Comparison of ENCODE assay signal across 13 cellular contexts in genomic region chr6:163780993-163781392, GRCh38.
DNase-seq lines count a peak whose midpoint lies in the region; ATAC-seq and TF ChIP-seq lines count a peak whose summit lies in the region.
"Had no signal": no experiment of that assay in that cellular context is flagged by ENCODE, and none has a peak within 500 bp of the region (broad histone marks: within the 10 kb centered on the region; RNA-seq: fewer than 3 reads in every experiment).

No MANE protein-coding gene starts in this region.

- H3K27me3 ChIP-seq in BE2C = no peaks in the 10 kb centered on the region
- H3K27me3 ChIP-seq in neural progenitor cell = no peaks in the 10 kb centered on the region
- no peaks in the 10 kb centered on the region for H3K27me3 ChIP-seq in A673 (replicated peaks; ENCODE audit: insufficient read depth, low read depth, low read length, poor library complexity)
- H3K27me3 ChIP-seq: esophagus squamous epithelium had no signal

- BruUV-seq in A673 (replicated peaks; lab: Mats Ljungman, UMichigan) (no TSS peak), MCF 10A (replicated peaks; lab: Mats Ljungman, UMichigan) (no TSS peak)

- peaks cover 36% of the 10 kb centered on the region for H3K4me1 Mint-ChIP-seq in neural progenitor cell
- peaks cover 11% of the 10 kb centered on the region for H3K4me1 Mint-ChIP-seq in MCF 10A (ENCODE audit: insufficient read depth, unreplicated experiment)

- H3F3A ChIP-seq in neural progenitor cell (ENCODE audit: low read depth) = peaks cover 3% of the 10 kb centered on the region

- peaks cover 3% of the 10 kb centered on the region for H3K9me3 Mint-ChIP-seq in neural progenitor cell
- no peaks in the 10 kb centered on the region for H3K9me3 Mint-ChIP-seq in MCF 10A (ENCODE audit: unreplicated experiment)

- intact Hi-C loops in A673 (cut with micrococcal nuclease; ENCODE audit: unreplicated experiment) (no loop called here), MCF 10A (cut with micrococcal nuclease) (no loop called here)

- peaks cover 10% of the 10 kb centered on the region for H3K27me3 Mint-ChIP-seq in neural progenitor cell (ENCODE audit: insufficient read depth, low read depth)
- H3K27me3 Mint-ChIP-seq in MCF 10A (ENCODE audit: insufficient read depth, unreplicated experiment) = no peaks in the 10 kb centered on the region

- H4K20me1 ChIP-seq in neural progenitor cell (ENCODE audit: low read depth) = no peaks in the 10 kb centered on the region

- peaks cover 3% of the 10 kb centered on the region for H3K36me3 Mint-ChIP-seq in neural progenitor cell
- H3K36me3 Mint-ChIP-seq in MCF 10A (ENCODE audit: insufficient read depth, unreplicated experiment) = no peaks in the 10 kb centered on the region
- H3K36me3 Mint-ChIP-seq: naive B cell had no signal

- H3K9ac ChIP-seq in neural progenitor cell = no peak overlapping the region

- TF ChIP-seq CTCF in BE2C (IDR thresholded peaks at IDR 0.05; ENCODE audit: low read depth, low read length) (no peak), neural progenitor cell (IDR thresholded peaks at IDR 0.05) (no peak), A673 (conservative IDR thresholded peaks at IDR 0.05; ENCODE audit: low read depth, low read length) (no peak), MCF 10A (IDR thresholded peaks at IDR 0.05; ENCODE audit: unreplicated experiment) (no peak)

- CTCF ChIA-PET in A673 (lab: Charles Lee) (no interaction called here), MCF 10A (lab: Yijun Ruan, JAX) (no interaction called here)

- POLR2A ChIA-PET in A673 (lab: Charles Lee; ENCODE audit: low non-redundant PET) (no interaction called here), MCF 10A (lab: Yijun Ruan, JAX) (interaction anchor here (0.5 kb wide), 1 partner anchor 184 kb away, joined by 4 read pairs; no protein-coding TSS in a partner anchor)

- H3K4me1 ChIP-seq in BE2C (peaks cover 19% of the 10 kb centered on the region), neural progenitor cell (peaks cover 15% of the 10 kb centered on the region), A673 (ENCODE audit: insufficient read depth, low read length, poor library complexity, severe bottlenecking) (no peaks in the 10 kb centered on the region)

- H3K27ac ChIP-seq in neural progenitor cell (no peak overlapping the region), A673 (ENCODE audit: low read depth, low read length, poor library complexity, severe bottlenecking) (no peak overlapping the region)
- H3K27ac ChIP-seq: esophagus squamous epithelium had no signal

- H3K9me3 ChIP-seq in BE2C (no peaks in the 10 kb centered on the region), neural progenitor cell (ENCODE audit: low read depth) (no peaks in the 10 kb centered on the region), A673 (ENCODE audit: low read depth, low read length, poor library complexity, severe bottlenecking) (no peaks in the 10 kb centered on the region)
- H3K9me3 ChIP-seq: esophagus squamous epithelium had no signal

- no peaks in the 10 kb centered on the region for H3K36me3 ChIP-seq in BE2C
- H3K36me3 ChIP-seq in neural progenitor cell = no peaks in the 10 kb centered on the region
- no peaks in the 10 kb centered on the region for H3K36me3 ChIP-seq in A673 (ENCODE audit: insufficient read depth, low read length, poor library complexity, severe bottlenecking)
- H3K36me3 ChIP-seq: esophagus squamous epithelium had no signal

- H3K27ac Mint-ChIP-seq in neural progenitor cell (peak overlapping the region; percentile 52), MCF 10A (ENCODE audit: low read depth, unreplicated experiment) (no peak overlapping the region)
- H3K27ac Mint-ChIP-seq: naive B cell had no signal

- H3K4me2 ChIP-seq in neural progenitor cell = no peak overlapping the region

- ATAC-seq in GM19351 (IDR thresholded peaks at IDR 0.05; ENCODE audit: unreplicated experiment) (no peak), HG03039 (IDR thresholded peaks at IDR 0.05; ENCODE audit: unreplicated experiment) (no peak)

- DNase-seq in BE2C (peak; percentile 34), NCI-H524 (lab: John Stamatoyannopoulos, UW) (peak; percentile 95 to 99), fibroblast of gingiva (ENCODE audit: low read depth) (peak; percentile 27), neural progenitor cell (ENCODE audit: low spot score) (peak; percentile 67), A673 (ENCODE audit: low spot score) (no peak), MCF 10A (ENCODE audit: unreplicated experiment) (no peak)
- DNase-seq: DMS79 treated with DMSO at 0.1 percent for 48 hours; esophagus squamous epithelium; naive B cell; NCI-H1694 treated with DMSO at 0.1 percent for 48 hours; stimulated activated CD4-positive, alpha-beta T cell treated with anti-CD3 and anti-CD28 coated beads, Interleukin-15, amount 100 ng/mL, for 24 hours had no signal

- H3K4me3 Mint-ChIP-seq in neural progenitor cell (no peak overlapping the region), MCF 10A (ENCODE audit: unreplicated experiment) (no peak overlapping the region)
- H3K4me3 Mint-ChIP-seq: naive B cell had no signal

- H3K79me2 ChIP-seq in neural progenitor cell (ENCODE audit: low read depth) = no peaks in the 10 kb centered on the region

- no peak overlapping the region for H2AFZ ChIP-seq in neural progenitor cell (replicated peaks)

- H3K4me3 ChIP-seq in BE2C (ENCODE audit: low read depth, low read length) = no peak overlapping the region
- H3K4me3 ChIP-seq in neural progenitor cell = no peak overlapping the region
- no peak overlapping the region for H3K4me3 ChIP-seq in A673 (ENCODE audit: low read depth, low read length, poor library complexity, severe bottlenecking)
- H3K4me3 ChIP-seq: esophagus squamous epithelium had no signal

Comparison
In these comparisons a context has a peak if more than half of its experiments do, and no peak if none do; other contexts are left out.
1. DNase-seq: peak in BE2C (single experiment), NCI-H524 (2 of 2), fibroblast of gingiva (single experiment) and neural progenitor cell (single experiment); none in A673 (single experiment) and MCF 10A (single experiment).